ENCODE assay signal across 8 cellular contexts in genomic region chr5:138641547-138642298, GRCh38.
A peak's percentile ranks its signal among the peaks of the same experiment; 100 is the strongest.
DNase-seq lines count a peak whose midpoint lies in the region; ATAC-seq and TF ChIP-seq lines count a peak whose summit lies in the region.

No MANE protein-coding gene starts in this region.

- TF ChIP-seq POLR2A in breast epithelium (IDR thresholded peaks at IDR 0.05) = no peak

- H3K9me3 ChIP-seq in WERI-Rb-1 (ENCODE audit: severe bottlenecking) (no peaks in the 10 kb centered on the region), breast epithelium (no peaks in the 10 kb centered on the region)

- H3K27ac ChIP-seq in WERI-Rb-1 = peak overlapping the region; percentile 59
- no peak overlapping the region for H3K27ac ChIP-seq in breast epithelium

- H3K27me3 ChIP-seq in WERI-Rb-1 (ENCODE audit: insufficient read depth, low read depth, severe bottlenecking) (no peaks in the 10 kb centered on the region), breast epithelium (no peaks in the 10 kb centered on the region)

- CTCF ChIA-PET in GM10248 (lab: Yijun Ruan, JAX) = interaction anchor here (0.7 to 8.2 kb wide), 14 partner anchors 8 to 630 kb away, joined by 3 to 60 read pairs (median 5); no protein-coding TSS in a partner anchor

- ATAC-seq in GM21723 (IDR thresholded peaks at IDR 0.05; ENCODE audit: unreplicated experiment) = no peak
- ATAC-seq in GM19467 (IDR thresholded peaks at IDR 0.05; ENCODE audit: unreplicated experiment) = no peak

- peak; percentile 72 for TF ChIP-seq CTCF in GM10248 (IDR thresholded peaks at IDR 0.05; ENCODE audit: control extremely low read depth, extremely low read depth, low read depth, missing control alignments)
- TF ChIP-seq CTCF in WERI-Rb-1 (IDR thresholded peaks at IDR 0.05; ENCODE audit: low read depth, low read length) = peak; percentile 72
- TF ChIP-seq CTCF in breast epithelium (IDR thresholded peaks at IDR 0.05) = peak; percentile 30 to 74 (median 54)

- POLR2A ChIA-PET in GM10248 (lab: Yijun Ruan, JAX) = no interaction called here

- DNase-seq in GM10248 (ENCODE audit: extremely low spot score) = peak; percentile 71
- DNase-seq in NCI-H2029 (lab: John Stamatoyannopoulos, UW) = peak; percentile 80
- DNase-seq in WERI-Rb-1 = peak; percentile 91
- peak in 1 of 2 donors; percentile 77 for DNase-seq in breast epithelium (ENCODE audit: low spot score in 2 of 2)
- peak; percentile 87 for DNase-seq in islet precursor cell
- peak; percentile 64 to 81 (median 73) for DNase-seq in stimulated activated CD4-positive, alpha-beta T cell treated with anti-CD3 and anti-CD28 coated beads, Interleukin-1b, Interleukin-23, amount 100 ng/mL, for 24 hours (ENCODE audit: low read depth in 4 of 4, low spot score in 1 of 4)

- H3K4me3 ChIP-seq in WERI-Rb-1 (ENCODE audit: low read depth, low read length) = no peak overlapping the region
- no peak overlapping the region for H3K4me3 ChIP-seq in breast epithelium

- intact Hi-C loops in breast epithelium (cut with DNase I; ENCODE audit: low total_unique reads) = no loop called here

- H3K4me1 ChIP-seq in breast epithelium = no peaks in the 10 kb centered on the region

- H3K36me3 ChIP-seq in WERI-Rb-1 = no peaks in the 10 kb centered on the region
- H3K36me3 ChIP-seq in breast epithelium = no peaks in the 10 kb centered on the region
